25 cellular contexts compared by ENCODE assay signal in genomic region chr4:121057466-121057911, GRCh38. TPM values are rescaled to one million over a fixed set of nuclear protein-coding genes. Genes with fewer than 3 reads are reported as not detected.
A peak's percentile ranks its signal among the peaks of the same experiment; 100 is the strongest.
DNase-seq lines count a peak whose midpoint lies in the region; ATAC-seq and TF ChIP-seq lines count a peak whose summit lies in the region.
"Had no signal": no experiment of that assay in that cellular context is flagged by ENCODE, and none has a peak within 500 bp of the region (broad histone marks: within the 10 kb centered on the region; RNA-seq: fewer than 3 reads in every experiment).

No MANE protein-coding gene starts in this region.

- H2BK15ac ChIP-seq in mesendoderm (replicated peaks; ENCODE audit: low read depth) = no peak overlapping the region

- POLR2A ChIA-PET in activated CD4-positive, alpha-beta memory T cell treated with anti-CD3 and anti-CD28 coated beads, Interleukin-2, amount 10 ng/mL, durations not matched to agents 7 days and 5 days (lab: Charles Lee) = no interaction called here

- no peak overlapping the region for H4K5ac ChIP-seq in mesendoderm (ENCODE audit: low read length)

- H2AK5ac ChIP-seq in mesendoderm (ENCODE audit: low read length) = no peak overlapping the region

- no peaks in the 10 kb centered on the region for H3K79me1 ChIP-seq in mesendoderm (ENCODE audit: low read length)

- no peak overlapping the region for H3K9ac ChIP-seq in mesendoderm (ENCODE audit: low read length)

- H2BK5ac ChIP-seq in mesendoderm (ENCODE audit: low read length) = no peak overlapping the region

- no peak overlapping the region for H4K8ac ChIP-seq in mesendoderm (ENCODE audit: low read depth, low read length)

- no peaks in the 10 kb centered on the region for H3K9me3 ChIP-seq in BE2C
- no peaks in the 10 kb centered on the region for H3K9me3 ChIP-seq in gastroesophageal sphincter
- no peaks in the 10 kb centered on the region for H3K9me3 ChIP-seq in effector memory CD4-positive, alpha-beta T cell (ENCODE audit: control insufficient read depth, low read length)
- H3K9me3 ChIP-seq: body of pancreas, colonic mucosa, thyroid gland had no signal

- no peak overlapping the region for H3K23ac ChIP-seq in mesendoderm (ENCODE audit: low read length)

- H3K27ac Mint-ChIP-seq in activated CD4-positive, alpha-beta memory T cell treated with anti-CD3 and anti-CD28 coated beads, Interleukin-2, amount 10 ng/mL, durations not matched to agents 7 days and 5 days = no peak overlapping the region
- H3K27ac Mint-ChIP-seq: activated CD8-positive, alpha-beta memory T cell treated with anti-CD3 and anti-CD28 coated beads, Interleukin-2, amount 10 ng/mL, durations not matched to agents 7 days and 5 days; CD8-positive, alpha-beta T cell; nephron had no signal

- WGBS in gastroesophageal sphincter (ENCODE audit: low coverage in 1 of 2), 2 donors = 60 to 67% methylated on average over 5 to 9 of the region's 9 CpGs
- no CpG with 5 or more reads among the region's 9 CpGs for WGBS in mesendoderm (ENCODE audit: extremely low coverage, insufficient coverage, low lambda C conversion rate)

- no peaks in the 10 kb centered on the region for H3K79me2 ChIP-seq in mesendoderm (ENCODE audit: control insufficient read depth, insufficient read depth, low read length)

- ATAC-seq in gastroesophageal sphincter = peak; percentile 16
- no peak for ATAC-seq in HG02678 (IDR thresholded peaks at IDR 0.05; ENCODE audit: unreplicated experiment)
- ATAC-seq: activated CD8-positive, alpha-beta memory T cell treated with anti-CD3 and anti-CD28 coated beads, Interleukin-2, amount 10 ng/mL, durations not matched to agents 7 days and 5 days; body of pancreas; CD8-positive, alpha-beta T cell; stimulated activated naive CD8-positive, alpha-beta T cell treated with anti-CD3 and anti-CD28 coated beads, Interleukin-15, Interleukin-2, amounts not matched to agents 100 U/mL and 50 U/mL, for 24 hours had no signal

- DNase-seq in BE2C (peak; percentile 39), NCI-H82 (lab: John Stamatoyannopoulos, UW) (peak; percentile 96), mesendoderm (peak; percentile 53)
- DNase-seq in activated CD4-positive, alpha-beta memory T cell treated with anti-CD3 and anti-CD28 coated beads, Interleukin-2, amount 10 ng/mL, durations not matched to agents 7 days and 5 days = no peak
- DNase-seq in effector memory CD4-positive, alpha-beta T cell = no peak
- no peak for DNase-seq in activated CD8-positive, alpha-beta memory T cell treated with anti-CD3 and anti-CD28 coated beads for 24 hours
- DNase-seq: activated CD4-positive, alpha-beta T cell treated with anti-CD3 and anti-CD28 coated beads for 4 hours; activated CD8-positive, alpha-beta memory T cell treated with anti-CD3 and anti-CD28 coated beads, Interleukin-2, amount 10 ng/mL, durations not matched to agents 7 days and 5 days; body of pancreas; CD8-positive, alpha-beta T cell; colonic mucosa; DND-41; Karpas-422; NCI-H187 treated with DMSO at 0.1 percent for 48 hours; NCI-H345; posterior cingulate gyrus; stimulated activated CD4-positive, alpha-beta T cell treated with anti-CD3 and anti-CD28 coated beads, Interleukin-2, amount 100 ng/mL, for 24 hours; stimulated activated naive CD8-positive, alpha-beta T cell treated with anti-CD3 and anti-CD28 coated beads, Interleukin-15, Interleukin-2, amounts not matched to agents 100 U/mL and 50 U/mL, for 24 hours; thyroid gland had no signal

- TF ChIP-seq CTCF in BE2C (IDR thresholded peaks at IDR 0.05; ENCODE audit: low read depth, low read length) (no peak), gastroesophageal sphincter (IDR thresholded peaks at IDR 0.05) (no peak)

- H3K4me3 ChIP-seq in BE2C (ENCODE audit: low read depth, low read length) = peak overlapping the region; percentile 27
- no peak overlapping the region for H3K4me3 ChIP-seq in gastroesophageal sphincter
- H3K4me3 ChIP-seq in mesendoderm (ENCODE audit: low read length) = no peak overlapping the region
- no peak overlapping the region for H3K4me3 ChIP-seq in effector memory CD4-positive, alpha-beta T cell (ENCODE audit: insufficient read depth, low read depth, low read length, poor library complexity, severe bottlenecking)
- H3K4me3 ChIP-seq: body of pancreas, colonic mucosa, skin epidermis, thyroid gland had no signal

- H3K36me3 Mint-ChIP-seq in activated CD4-positive, alpha-beta memory T cell treated with anti-CD3 and anti-CD28 coated beads, Interleukin-2, amount 10 ng/mL, durations not matched to agents 7 days and 5 days (ENCODE audit: low read depth) = no peaks in the 10 kb centered on the region
- H3K36me3 Mint-ChIP-seq: activated CD8-positive, alpha-beta memory T cell treated with anti-CD3 and anti-CD28 coated beads, Interleukin-2, amount 10 ng/mL, durations not matched to agents 7 days and 5 days; CD8-positive, alpha-beta T cell had no signal

- H3K27ac ChIP-seq in gastroesophageal sphincter (no peak overlapping the region), mesendoderm (ENCODE audit: low read depth, low read length) (no peak overlapping the region)
- no peak overlapping the region for H3K27ac ChIP-seq in effector memory CD4-positive, alpha-beta T cell (ENCODE audit: insufficient read depth, low read length, poor library complexity, severe bottlenecking)
- H3K27ac ChIP-seq: body of pancreas, colonic mucosa, RWPE1, skin epidermis had no signal

- TF ChIP-seq EP300 in gastroesophageal sphincter (IDR thresholded peaks at IDR 0.05) = no peak

- no peak overlapping the region for H3K18ac ChIP-seq in mesendoderm (ENCODE audit: low read length)

- no peak overlapping the region for H2BK120ac ChIP-seq in mesendoderm (ENCODE audit: low read depth, low read length)

- H3K4me1 Mint-ChIP-seq in activated CD4-positive, alpha-beta memory T cell treated with anti-CD3 and anti-CD28 coated beads, Interleukin-2, amount 10 ng/mL, durations not matched to agents 7 days and 5 days = peaks cover 13% of the 10 kb centered on the region
- H3K4me1 Mint-ChIP-seq: nephron had no signal

- H3K4ac ChIP-seq in mesendoderm (ENCODE audit: low read depth, low read length) = no peak overlapping the region

- no peaks in the 10 kb centered on the region for H3K9me3 Mint-ChIP-seq in activated CD4-positive, alpha-beta memory T cell treated with anti-CD3 and anti-CD28 coated beads, Interleukin-2, amount 10 ng/mL, durations not matched to agents 7 days and 5 days
- H3K9me3 Mint-ChIP-seq: CD8-positive, alpha-beta T cell; nephron had no signal

- peaks cover 39% of the 10 kb centered on the region for H3K27me3 Mint-ChIP-seq in activated CD4-positive, alpha-beta memory T cell treated with anti-CD3 and anti-CD28 coated beads, Interleukin-2, amount 10 ng/mL, durations not matched to agents 7 days and 5 days

- CTCF ChIA-PET in activated CD4-positive, alpha-beta memory T cell treated with anti-CD3 and anti-CD28 coated beads, Interleukin-2, amount 10 ng/mL, durations not matched to agents 7 days and 5 days (lab: Charles Lee) = interaction anchor here (1.2 kb wide), 1 partner anchor 135 kb away, joined by 3 read pairs; no protein-coding TSS in a partner anchor

- no peak overlapping the region for H3K4me3 Mint-ChIP-seq in activated CD4-positive, alpha-beta memory T cell treated with anti-CD3 and anti-CD28 coated beads, Interleukin-2, amount 10 ng/mL, durations not matched to agents 7 days and 5 days
- H3K4me3 Mint-ChIP-seq: activated CD8-positive, alpha-beta memory T cell treated with anti-CD3 and anti-CD28 coated beads, Interleukin-2, amount 10 ng/mL, durations not matched to agents 7 days and 5 days; CD8-positive, alpha-beta T cell; nephron had no signal

- H3K36me3 ChIP-seq in BE2C = no peaks in the 10 kb centered on the region
- H3K36me3 ChIP-seq in gastroesophageal sphincter = no peaks in the 10 kb centered on the region
- H3K36me3 ChIP-seq in mesendoderm (ENCODE audit: control insufficient read depth, insufficient read depth, low read length) = no peaks in the 10 kb centered on the region
- H3K36me3 ChIP-seq in effector memory CD4-positive, alpha-beta T cell (ENCODE audit: control insufficient read depth, insufficient read depth, low read length) = no peaks in the 10 kb centered on the region
- H3K36me3 ChIP-seq: colonic mucosa, thyroid gland had no signal

- peaks cover 6% of the 10 kb centered on the region; the same call in 1 of the 2 replicates for H3K27me3 ChIP-seq in BE2C
- H3K27me3 ChIP-seq in gastroesophageal sphincter = no peaks in the 10 kb centered on the region
- H3K27me3 ChIP-seq in mesendoderm (ENCODE audit: insufficient read depth, low read length, poor library complexity) = no peaks in the 10 kb centered on the region
- H3K27me3 ChIP-seq in effector memory CD4-positive, alpha-beta T cell (replicated peaks; ENCODE audit: control insufficient read depth, insufficient read depth, low read length, poor library complexity, severe bottlenecking) = no peaks in the 10 kb centered on the region
- H3K27me3 ChIP-seq: body of pancreas, colonic mucosa, thyroid gland had no signal

- H3K4me2 ChIP-seq in mesendoderm (ENCODE audit: low read length) = no peak overlapping the region

- no peak overlapping the region for H3K56ac ChIP-seq in mesendoderm (ENCODE audit: low read length)

- no peak for TF ChIP-seq POLR2A in gastroesophageal sphincter (IDR thresholded peaks at IDR 0.05)

- H3K4me1 ChIP-seq in BE2C = no peaks in the 10 kb centered on the region
- H3K4me1 ChIP-seq in gastroesophageal sphincter = no peaks in the 10 kb centered on the region
- no peaks in the 10 kb centered on the region for H3K4me1 ChIP-seq in mesendoderm (ENCODE audit: control insufficient read depth, low read depth, low read length)
- H3K4me1 ChIP-seq in effector memory CD4-positive, alpha-beta T cell (ENCODE audit: control insufficient read depth, insufficient read depth, low read length, poor library complexity, severe bottlenecking) = no peaks in the 10 kb centered on the region
- H3K4me1 ChIP-seq: body of pancreas, colonic mucosa, thyroid gland had no signal

RNA-seq across cellular contexts. Expression of gene NDNF, which starts 14.8 kb away (rescaled TPM):
- polyA plus RNA-seq in BE2C (2012; ENCODE audit: insufficient read depth, insufficient read length, low read depth) = not detected
- 10 to 100 TPM in 2 of 4 donors, 1 to 10 TPM in 2; 5.3 to 14.2 (median 9.7) TPM for total RNA-seq in gastroesophageal sphincter
- polyA plus RNA-seq in mesendoderm (2013, experiment 1 of 2) = 0.10 TPM
- polyA plus RNA-seq in mesendoderm (2013, experiment 2 of 2) = 0.10 TPM
- under 1 TPM in 1 of 2 experiments, not detected in 1; 0.28 TPM for total RNA-seq in activated CD4-positive, alpha-beta memory T cell treated with anti-CD3 and anti-CD28 coated beads, Interleukin-2, amount 10 ng/mL, durations not matched to agents 7 days and 5 days
- total RNA-seq: CD8-positive, alpha-beta T cell had no signal
- polyA plus RNA-seq: keratinocyte had no signal

Comparison
In these comparisons a context has a peak if more than half of its experiments do, and no peak if none do; other contexts are left out.
1. DNase-seq: peak in BE2C (single experiment), NCI-H82 (single experiment) and mesendoderm (single experiment); none in activated CD4-positive, alpha-beta memory T cell treated with anti-CD3 and anti-CD28 coated beads, Interleukin-2, amount 10 ng/mL, durations not matched to agents 7 days and 5 days (single experiment), effector memory CD4-positive, alpha-beta T cell (0 of 3) and activated CD8-positive, alpha-beta memory T cell treated with anti-CD3 and anti-CD28 coated beads for 24 hours (single experiment).
2. RNA of gene NDNF, which starts 14.8 kb away (total RNA-seq): 5.3 to 14.2 TPM in gastroesophageal sphincter; 0.28 TPM in activated CD4-positive, alpha-beta memory T cell treated with anti-CD3 and anti-CD28 coated beads, Interleukin-2, amount 10 ng/mL, durations not matched to agents 7 days and 5 days; every median in the first group is over 4 times any median in the second.